Comparison of ENCODE assay signal across 1 cellular context in the genomic region with DNA sequence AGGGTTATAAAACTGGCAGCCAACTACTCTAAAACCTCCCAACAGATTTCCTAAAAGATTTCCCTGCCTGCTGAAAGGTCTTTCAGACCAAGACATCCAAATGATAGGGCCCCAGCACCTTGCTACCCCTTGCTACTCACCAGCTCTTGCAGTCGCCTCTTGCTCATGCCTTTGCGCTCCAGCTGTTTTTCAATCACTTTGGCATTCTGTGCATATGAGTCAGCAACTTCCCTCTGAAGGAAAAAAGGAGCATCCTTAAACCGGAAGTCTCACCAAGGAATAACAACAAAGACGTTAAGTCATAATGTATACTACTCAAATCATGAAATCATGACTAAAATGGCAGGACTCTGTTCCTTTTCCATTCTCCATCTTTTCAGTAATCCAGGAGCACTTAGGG.
TF ChIP-seq lines count a peak whose summit lies in the region.

No MANE protein-coding gene starts in this region.

TF ChIP-seq in SK-N-SH treated with all-trans-retinoic acid at 6 μM for 48 hours, 23 proteins besides CTCF, POLR2A, EP300 and RAD21 (continued from another document):
- no peak for TF ChIP-seq ARNTL (CRISPR knock-in tag; IDR thresholded peaks at IDR 0.05; ENCODE audit: borderline replicate concordance, low read depth)
- TF ChIP-seq, protein P1, sequence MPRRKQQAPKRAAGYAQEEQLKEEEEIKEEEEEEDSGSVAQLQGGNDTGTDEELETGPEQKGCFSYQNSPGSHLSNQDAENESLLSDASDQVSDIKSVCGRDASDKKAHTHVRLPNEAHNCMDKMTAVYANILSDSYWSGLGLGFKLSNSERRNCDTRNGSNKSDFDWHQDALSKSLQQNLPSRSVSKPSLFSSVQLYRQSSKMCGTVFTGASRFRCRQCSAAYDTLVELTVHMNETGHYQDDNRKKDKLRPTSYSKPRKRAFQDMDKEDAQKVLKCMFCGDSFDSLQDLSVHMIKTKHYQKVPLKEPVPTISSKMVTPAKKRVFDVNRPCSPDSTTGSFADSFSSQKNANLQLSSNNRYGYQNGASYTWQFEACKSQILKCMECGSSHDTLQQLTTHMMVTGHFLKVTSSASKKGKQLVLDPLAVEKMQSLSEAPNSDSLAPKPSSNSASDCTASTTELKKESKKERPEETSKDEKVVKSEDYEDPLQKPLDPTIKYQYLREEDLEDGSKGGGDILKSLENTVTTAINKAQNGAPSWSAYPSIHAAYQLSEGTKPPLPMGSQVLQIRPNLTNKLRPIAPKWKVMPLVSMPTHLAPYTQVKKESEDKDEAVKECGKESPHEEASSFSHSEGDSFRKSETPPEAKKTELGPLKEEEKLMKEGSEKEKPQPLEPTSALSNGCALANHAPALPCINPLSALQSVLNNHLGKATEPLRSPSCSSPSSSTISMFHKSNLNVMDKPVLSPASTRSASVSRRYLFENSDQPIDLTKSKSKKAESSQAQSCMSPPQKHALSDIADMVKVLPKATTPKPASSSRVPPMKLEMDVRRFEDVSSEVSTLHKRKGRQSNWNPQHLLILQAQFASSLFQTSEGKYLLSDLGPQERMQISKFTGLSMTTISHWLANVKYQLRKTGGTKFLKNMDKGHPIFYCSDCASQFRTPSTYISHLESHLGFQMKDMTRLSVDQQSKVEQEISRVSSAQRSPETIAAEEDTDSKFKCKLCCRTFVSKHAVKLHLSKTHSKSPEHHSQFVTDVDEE (CRISPR knock-in tag; IDR thresholded peaks at IDR 0.05), result no peak
